ENCODE assay signal across 7 cellular contexts in the genomic region with DNA sequence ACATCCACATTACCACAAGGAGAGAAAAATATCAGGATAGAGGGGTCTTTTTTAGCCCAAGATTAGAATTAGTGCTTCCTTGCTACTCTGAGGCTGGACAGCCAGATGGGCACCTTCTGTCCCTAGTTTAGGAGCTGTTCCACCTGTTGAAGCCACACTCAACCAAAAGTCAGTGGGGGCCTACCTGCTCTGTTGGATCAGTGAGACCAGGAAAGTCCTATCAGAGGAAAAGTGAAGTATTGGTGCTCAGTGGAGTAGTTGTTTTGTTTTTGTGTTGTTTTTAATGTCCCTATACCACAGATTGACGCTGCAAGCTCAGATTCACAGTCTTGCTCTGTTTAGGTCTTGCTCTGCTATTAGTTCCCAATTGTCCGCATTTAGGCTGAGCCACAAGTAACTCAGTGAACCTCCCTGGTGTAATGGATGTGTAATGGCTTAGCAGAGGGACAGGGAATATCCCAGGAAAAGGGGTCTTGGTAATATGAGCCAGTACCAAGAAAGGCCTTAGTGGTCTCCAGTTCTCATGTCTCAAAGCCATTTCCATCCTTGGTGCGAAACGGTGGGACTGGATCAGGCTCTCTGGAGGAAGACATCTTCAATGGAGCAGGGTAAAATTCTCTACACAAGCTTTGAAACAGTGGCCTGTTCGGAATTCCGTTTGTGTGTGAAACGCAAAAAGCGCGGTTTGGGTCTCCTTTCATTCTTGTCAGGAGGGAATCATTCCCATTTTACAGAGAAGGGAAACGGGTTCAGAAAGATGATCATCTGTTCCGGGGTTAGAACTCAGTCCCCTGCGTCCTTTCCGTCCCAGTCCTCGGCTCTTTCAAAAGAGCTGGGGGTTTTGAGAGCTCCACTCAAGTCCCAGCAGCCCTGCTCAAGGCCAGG. TPM values are rescaled to one million over a fixed set of nuclear protein-coding genes. Genes with fewer than 3 reads are reported as not detected.
DNase-seq lines count a peak whose midpoint lies in the region; ATAC-seq and TF ChIP-seq lines count a peak whose summit lies in the region.

No MANE protein-coding gene starts in this region.

- H3K27ac ChIP-seq in HEK293 (ENCODE audit: extremely low read depth, low read depth, low read length) (no peak overlapping the region), gastroesophageal sphincter (peak overlapping the region in 1 of 4 donors; percentile 30), spleen (peak overlapping the region in 4 of 8 donors; percentile 36 to 74 (median 64))

- H3K4me1 ChIP-seq in HEK293 (ENCODE audit: control insufficient read depth, insufficient read depth, low read length) (no peaks in the 10 kb centered on the region), gastroesophageal sphincter (peaks cover 0 to 20% (median 4%) of the 10 kb centered on the region in 3 donors), spleen (peaks cover 7 to 33% (median 23%) of the 10 kb centered on the region in 6 donors)

- H3K4me3 ChIP-seq in HEK293 (ENCODE audit: low read depth, low read length) (peak overlapping the region; percentile 84), gastroesophageal sphincter (peak overlapping the region; percentile 56 to 67), spleen (peak overlapping the region; percentile 55 to 93 (median 72))

- no peak for DNase-seq in T-helper 17 cell
- no peak for DNase-seq in spleen
- DNase-seq in medulla oblongata (ENCODE audit: extremely low spot score) = no peak
- DNase-seq in NCI-H446 (lab: John Stamatoyannopoulos, UW) = no peak

- H3K4me1 Mint-ChIP-seq in T-helper 17 cell = peaks cover 18% of the 10 kb centered on the region

- intact Hi-C loops in spleen (cut with DNase I; ENCODE audit: low total_unique reads) = no loop called here

- POLR2A ChIA-PET in HEK293 (lab: Yijun Ruan, JAX) = interaction anchor here (0.6 to 1.9 kb wide), 8 partner anchors 16 to 481 kb away, joined by 3 to 9 read pairs (median 3); a partner anchor contains a TSS

- TF ChIP-seq CTCF in HEK293 (tag by site-specific recombination; IDR thresholded peaks at IDR 0.05) (no peak), gastroesophageal sphincter (IDR thresholded peaks at IDR 0.05) (no peak), spleen (IDR thresholded peaks at IDR 0.05 in 8 of 11, conservative IDR thresholded peaks at IDR 0.05 in 3 of 11) (no peak)

- H3K9me3 ChIP-seq in HEK293 (ENCODE audit: control insufficient read depth, insufficient read depth, low read depth, low read length) (no peaks in the 10 kb centered on the region), T-helper 17 cell (ENCODE audit: control insufficient read depth, low read length, poor library complexity, severe bottlenecking) (no peaks in the 10 kb centered on the region), gastroesophageal sphincter (no peaks in the 10 kb centered on the region), spleen (no peaks in the 10 kb centered on the region)

- H3K4me3 Mint-ChIP-seq in T-helper 17 cell = peak overlapping the region; percentile 84

- H3K27ac Mint-ChIP-seq in T-helper 17 cell = peak overlapping the region; percentile 85

- ATAC-seq in T-helper 17 cell (peak; percentile 1), gastroesophageal sphincter (no peak), HG03139 (IDR thresholded peaks at IDR 0.05; ENCODE audit: unreplicated experiment) (no peak)

- CTCF ChIA-PET in HEK293 (lab: Yijun Ruan, JAX) = interaction anchor here (0.6 to 1.1 kb wide), 3 partner anchors 186 to 831 kb away, joined by 3 to 7 read pairs (median 3); no protein-coding TSS in a partner anchor

- no peak for TF ChIP-seq EP300 in gastroesophageal sphincter (IDR thresholded peaks at IDR 0.05)

- H3K27me3 ChIP-seq in gastroesophageal sphincter = no peaks in the 10 kb centered on the region
- H3K27me3 ChIP-seq in spleen (replicated peaks in 1 of 7) = no peaks in the 10 kb centered on the region

- no peaks in the 10 kb centered on the region for H3K27me3 Mint-ChIP-seq in T-helper 17 cell

- no peaks in the 10 kb centered on the region for H3K36me3 Mint-ChIP-seq in T-helper 17 cell (ENCODE audit: low read depth)

- TF ChIP-seq POLR2A in gastroesophageal sphincter (IDR thresholded peaks at IDR 0.05) (no peak), spleen (IDR thresholded peaks at IDR 0.05) (no peak)

- H3K36me3 ChIP-seq in HEK293 (ENCODE audit: control insufficient read depth in 2 of 2, insufficient read depth in 1 of 2, low read length in 2 of 2) (peaks cover 14 to 70% of the 10 kb centered on the region in 2 experiments), gastroesophageal sphincter (peaks cover 3 to 56% of the 10 kb centered on the region in 2 donors), spleen (peaks cover 10 to 63% (median 41%) of the 10 kb centered on the region in 6 donors)

- 19 to 34% methylated on average over 10 to 11 of the region's 14 CpGs for WGBS in gastroesophageal sphincter (ENCODE audit: low coverage in 1 of 2), 2 donors
- 31 to 34% (median 32%) methylated on average over 14 of the region's 14 CpGs for WGBS in spleen, 5 donors

TF ChIP-seq in HEK293, 187 proteins besides CTCF, POLR2A, EP300 and RAD21:
- TF ChIP-seq ZNF514 (tag by site-specific recombination; IDR thresholded peaks at IDR 0.05) (no peak), ZNF548 (tag by site-specific recombination; IDR thresholded peaks at IDR 0.05) (no peak), ZNF558 (tag by site-specific recombination; IDR thresholded peaks at IDR 0.05) (no peak), ZSCAN30 (tag by site-specific recombination; IDR thresholded peaks at IDR 0.05) (no peak), ZNF600 (tag by site-specific recombination; IDR thresholded peaks at IDR 0.05) (peak; percentile 39; the same call in 1 of the 2 replicates), ZIC2 (tag by site-specific recombination; IDR thresholded peaks at IDR 0.05) (no peak), ZBTB17 (tag by site-specific recombination; IDR thresholded peaks at IDR 0.05) (peak; percentile 31), ZBTB48 (tag by site-specific recombination; IDR thresholded peaks at IDR 0.05) (no peak), SCRT1 (tag by site-specific recombination; IDR thresholded peaks at IDR 0.05; ENCODE audit: borderline replicate concordance) (peak; percentile 79), ZNF292 (tag by site-specific recombination; IDR thresholded peaks at IDR 0.05; ENCODE audit: borderline replicate concordance, low read depth) (no peak), SCRT2 (tag by site-specific recombination; IDR thresholded peaks at IDR 0.05) (peak; percentile 95), ZNF211 (tag by site-specific recombination; IDR thresholded peaks at IDR 0.05; ENCODE audit: low read depth) (no peak), ZNF132 (tag by site-specific recombination; IDR thresholded peaks at IDR 0.05; ENCODE audit: borderline replicate concordance) (no peak)
- TF ChIP-seq, protein P1, sequence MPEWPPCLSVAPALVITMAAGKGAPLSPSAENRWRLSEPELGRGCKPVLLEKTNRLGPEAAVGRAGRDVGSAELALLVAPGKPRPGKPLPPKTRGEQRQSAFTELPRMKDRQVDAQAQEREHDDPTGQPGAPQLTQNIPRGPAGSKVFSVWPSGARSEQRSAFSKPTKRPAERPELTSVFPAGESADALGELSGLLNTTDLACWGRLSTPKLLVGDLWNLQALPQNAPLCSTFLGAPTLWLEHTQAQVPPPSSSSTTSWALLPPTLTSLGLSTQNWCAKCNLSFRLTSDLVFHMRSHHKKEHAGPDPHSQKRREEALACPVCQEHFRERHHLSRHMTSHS (tag by site-specific recombination; IDR thresholded peaks at IDR 0.05) = no peak
TF ChIP-seq in HEK293: peak in this region for 4.

RNA-seq across cellular contexts. Expression of a gene that starts 0.6 kb away (rescaled TPM):
- 10 to 100 TPM; 37.5 to 60.3 TPM for total RNA-seq in T-helper 17 cell
- total RNA-seq in gastroesophageal sphincter = 10 to 100 TPM in 1 of 4 donors, 1 to 10 TPM in 3; 2.2 to 13.5 (median 3.2) TPM
- 10 to 100 TPM; 27.0 to 51.6 (median 34.2) TPM for total RNA-seq in spleen
- 10 to 100 TPM; 31.9 to 61.4 (median 32.8) TPM for polyA plus RNA-seq in spleen

RNA-seq across cellular contexts. Expression of a gene that starts 23.7 kb away (rescaled TPM):
- 100 to 1,000 TPM; 171 to 176 TPM for total RNA-seq in T-helper 17 cell
- 100 to 1,000 TPM; 127 to 143 (median 135) TPM for total RNA-seq in gastroesophageal sphincter
- 100 to 1,000 TPM; 147 to 237 (median 210) TPM for total RNA-seq in spleen
- 100 to 1,000 TPM in 1 of 3 donors, 10 to 100 TPM in 2; 85.8 to 107 (median 96.7) TPM for polyA plus RNA-seq in spleen

RNA-seq across cellular contexts. Expression of a gene that starts 51.0 kb away (rescaled TPM):
- total RNA-seq in T-helper 17 cell (1 to 10 TPM; 9.1 to 9.2 TPM), gastroesophageal sphincter (10 to 100 TPM in 3 of 4 donors, 1 to 10 TPM in 1; 6.8 to 16.5 (median 13.8) TPM), spleen (10 to 100 TPM; 11.6 to 18.0 (median 15.5) TPM)
- polyA plus RNA-seq in spleen = 10 to 100 TPM; 13.6 to 19.4 (median 18.4) TPM

RNA-seq across cellular contexts. Expression of a gene that starts 57.1 kb away (rescaled TPM):
- total RNA-seq in T-helper 17 cell (100 to 1,000 TPM; 271 to 280 TPM), gastroesophageal sphincter (10 to 100 TPM; 26.9 to 33.5 (median 28.8) TPM), spleen (100 to 1,000 TPM; 115 to 241 (median 130) TPM)
- 10 to 100 TPM; 19.0 to 26.5 (median 19.7) TPM for polyA plus RNA-seq in spleen
